ENCODE assay signal across 10 cellular contexts in genomic region chrX:2703991-2704369, GRCh38. TPM values are rescaled to one million over a fixed set of nuclear protein-coding genes. Genes with fewer than 3 reads are reported as not detected.
A peak's percentile ranks its signal among the peaks of the same experiment; 100 is the strongest.
DNase-seq lines count a peak whose midpoint lies in the region; ATAC-seq and TF ChIP-seq lines count a peak whose summit lies in the region.
"Had no signal": no experiment of that assay in that cellular context is flagged by ENCODE, and none has a peak within 500 bp of the region (broad histone marks: within the 10 kb centered on the region; RNA-seq: fewer than 3 reads in every experiment).

No MANE protein-coding gene starts in this region.

- ATAC-seq in activated T-cell treated with anti-CD3 and anti-CD28 coated beads, Interleukin-2, amount 50 U/mL, for 4 hours = no peak
- ATAC-seq in lung (ENCODE audit: insufficient read depth, low FRiP score) = no peak

- WGBS in lung, 2 donors = 54 to 65% methylated on average over 14 of the region's 14 CpGs
- 27 to 46% methylated on average over 10 to 14 of the region's 14 CpGs for WGBS in transverse colon (ENCODE audit: low coverage in 1 of 2), 2 donors

- H3K4me3 ChIP-seq in choroid plexus epithelial cell (ENCODE audit: low read depth, low read length) (no peak overlapping the region), lung (no peak overlapping the region), transverse colon (peak overlapping the region in 1 of 4 donors; percentile 8), BE2C (ENCODE audit: low read depth, low read length) (no peak overlapping the region)

- TF ChIP-seq CTCF in choroid plexus epithelial cell (conservative IDR thresholded peaks at IDR 0.05; ENCODE audit: low read depth, low read length) (peak; percentile 39), lung (IDR thresholded peaks at IDR 0.05; ENCODE audit: control extremely low read depth, extremely low read depth) (no peak), transverse colon (IDR thresholded peaks at IDR 0.05) (peak; percentile 28 to 57 (median 44)), BE2C (IDR thresholded peaks at IDR 0.05; ENCODE audit: low read depth, low read length) (no peak)

- H3K9me3 ChIP-seq in lung (ENCODE audit: control insufficient read depth in 2 of 2, insufficient read depth in 1 of 2, low read length in 1 of 2) (no peaks in the 10 kb centered on the region), transverse colon (no peaks in the 10 kb centered on the region), BE2C (no peaks in the 10 kb centered on the region)

- peak; percentile 84 for TF ChIP-seq EP300 in transverse colon (IDR thresholded peaks at IDR 0.05; ENCODE audit: low read depth)

- intact Hi-C loops in transverse colon (cut with DNase I; ENCODE audit: low total_unique reads) = no loop called here

- no peak for DNase-seq in activated T-cell treated with anti-CD3 and anti-CD28 coated beads, Interleukin-2, amount 50 U/mL, for 4 hours
- no peak for DNase-seq in activated T-cell treated with anti-CD3 and anti-CD28 coated beads, Interleukin-2, amount 50 U/mL, for 48 hours
- DNase-seq in choroid plexus epithelial cell (ENCODE audit: low read depth) (peak; percentile 61), lung (ENCODE audit: low spot score) (no peak), transverse colon (peak; percentile 55), EL (no peak), BE2C (no peak), dedifferentiated amniotic fluid mesenchymal stem cell (ENCODE audit: extremely low spot score) (no peak)
- DNase-seq: MM.1S, RPMI8226 had no signal

- H3K27me3 ChIP-seq in lung (ENCODE audit: control insufficient read depth, insufficient read depth) (no peaks in the 10 kb centered on the region), transverse colon (no peaks in the 10 kb centered on the region), BE2C (no peaks in the 10 kb centered on the region)

- no peaks in the 10 kb centered on the region for H3K9me3 Mint-ChIP-seq in activated T-cell treated with anti-CD3 and anti-CD28 coated beads, Interleukin-2, amount 50 U/mL, for 4 hours

- in situ Hi-C loops in transverse colon (cut with MboI; ENCODE audit: low pct_ligation_motif_present in 1 of 4, low pct_unique_long_range_greater_than_20kb in 1 of 4, low sequenced_read_pairs in 3 of 4) = no loop called here

- peak overlapping the region; percentile 61 for H3K4me3 Mint-ChIP-seq in activated T-cell treated with anti-CD3 and anti-CD28 coated beads, Interleukin-2, amount 50 U/mL, for 4 hours

- H3K27ac ChIP-seq in lung (ENCODE audit: low read depth in 1 of 2, low read length in 1 of 2) (peak overlapping the region; percentile 76 to 81), transverse colon (peak overlapping the region; percentile 54 to 78 (median 67))

- H3K36me3 Mint-ChIP-seq in activated T-cell treated with anti-CD3 and anti-CD28 coated beads, Interleukin-2, amount 50 U/mL, for 4 hours (ENCODE audit: insufficient read depth) = peaks cover 54% of the 10 kb centered on the region

- H3K4me1 ChIP-seq in lung (ENCODE audit: control insufficient read depth in 2 of 2, insufficient read depth in 2 of 2, low read length in 2 of 2) (peaks cover 50 to 68% of the 10 kb centered on the region in 2 donors), transverse colon (peaks cover 20 to 84% (median 58%) of the 10 kb centered on the region in 4 donors), BE2C (no peaks in the 10 kb centered on the region)

- H3K27me3 Mint-ChIP-seq in activated T-cell treated with anti-CD3 and anti-CD28 coated beads, Interleukin-2, amount 50 U/mL, for 4 hours (ENCODE audit: low read depth) = no peaks in the 10 kb centered on the region

- no peak for TF ChIP-seq POLR2A in transverse colon (IDR thresholded peaks at IDR 0.05)

- H3K4me1 Mint-ChIP-seq in activated T-cell treated with anti-CD3 and anti-CD28 coated beads, Interleukin-2, amount 50 U/mL, for 4 hours (ENCODE audit: low read depth) = peaks cover 92% of the 10 kb centered on the region

- H3K36me3 ChIP-seq in lung (ENCODE audit: control insufficient read depth in 2 of 2, insufficient read depth in 2 of 2, low read length in 2 of 2) = peaks cover 0 to 3% of the 10 kb centered on the region in 2 donors
- H3K36me3 ChIP-seq in transverse colon = no peaks in the 10 kb centered on the region
- H3K36me3 ChIP-seq in BE2C = no peaks in the 10 kb centered on the region

RNA-seq across cellular contexts. Expression of gene CD99, which starts 12.9 kb away (rescaled TPM):
- 100 to 1,000 TPM; 138 to 219 (median 164) TPM for total RNA-seq in activated T-cell treated with anti-CD3 and anti-CD28 coated beads, Interleukin-2, amount 50 U/mL, for 4 hours
- total RNA-seq in lung = 100 to 1,000 TPM; 118 to 217 TPM
- 100 to 1,000 TPM; 161 to 266 TPM for polyA plus RNA-seq in lung
- total RNA-seq in transverse colon = 100 to 1,000 TPM; 134 to 178 (median 143) TPM
- 0.99 TPM for polyA plus RNA-seq in BE2C (2012; ENCODE audit: insufficient read depth, insufficient read length, low read depth)

RNA-seq across cellular contexts. Expression of gene XG, which starts 47.9 kb away (rescaled TPM):
- total RNA-seq in activated T-cell treated with anti-CD3 and anti-CD28 coated beads, Interleukin-2, amount 50 U/mL, for 4 hours = not detected
- under 1 TPM; 0.55 to 0.71 TPM for total RNA-seq in lung
- under 1 TPM; 0.21 to 0.24 TPM for polyA plus RNA-seq in lung
- under 1 TPM in 1 of 4 donors, not detected in 3; 0.41 TPM for total RNA-seq in transverse colon
- not detected for polyA plus RNA-seq in BE2C (2012; ENCODE audit: insufficient read depth, insufficient read length, low read depth)

Comparison
In these comparisons a context has a peak if more than half of its experiments do, and no peak if none do; other contexts are left out.
1. DNase-seq: peak in choroid plexus epithelial cell (single experiment) and transverse colon (single experiment); none in activated T-cell treated with anti-CD3 and anti-CD28 coated beads, Interleukin-2, amount 50 U/mL, for 4 hours (single experiment), activated T-cell treated with anti-CD3 and anti-CD28 coated beads, Interleukin-2, amount 50 U/mL, for 48 hours (0 of 2), lung (single experiment), EL (single experiment), BE2C (single experiment) and dedifferentiated amniotic fluid mesenchymal stem cell (single experiment).
2. CTCF ChIP-seq: peak in choroid plexus epithelial cell (single experiment) and transverse colon (5 of 5); none in lung (single experiment) and BE2C (single experiment).